ENCODE assay signal across 15 cellular contexts in the genomic region with DNA sequence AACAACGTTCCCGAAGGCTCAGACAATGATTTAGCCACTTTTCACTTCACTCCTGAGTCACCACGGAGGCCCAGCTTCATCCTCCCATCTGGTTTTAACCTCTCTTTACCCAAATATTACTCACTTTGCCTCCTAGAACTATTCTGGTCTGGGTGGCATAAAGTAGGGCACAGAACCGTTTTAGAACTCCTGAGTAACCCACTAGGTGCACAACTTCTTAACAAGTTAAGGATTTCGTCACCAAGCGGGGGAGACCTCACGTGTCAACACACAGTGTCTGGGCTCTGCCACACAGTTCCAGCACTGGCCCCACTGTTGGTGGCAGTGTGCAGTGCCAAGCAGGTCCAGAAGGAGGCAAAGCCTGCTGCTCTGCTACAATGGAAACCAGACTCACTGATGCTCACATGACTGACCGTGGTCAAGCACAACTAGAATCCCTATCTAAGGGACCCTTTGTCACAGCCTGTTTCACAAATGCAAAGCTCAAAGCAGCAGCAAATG.
DNase-seq lines count a peak whose midpoint lies in the region; ATAC-seq, FAIRE-seq and TF ChIP-seq lines count a peak whose summit lies in the region.
"Had no signal": no experiment of that assay in that cellular context is flagged by ENCODE, and none has a peak within 500 bp of the region (broad histone marks: within the 10 kb centered on the region; RNA-seq: fewer than 3 reads in every experiment).

No MANE protein-coding gene starts in this region.

- FAIRE-seq in A549 (lab: Jason Lieb, UNC): no peak

- no peaks in the 10 kb centered on the region for H3F3A ChIP-seq in Loucy (ENCODE audit: low read depth)

- POLR2A ChIA-PET in A549 (lab: Yijun Ruan, JAX): no interaction called here

- no peaks in the 10 kb centered on the region for H3K9me2 ChIP-seq in Loucy (replicated peaks; ENCODE audit: low read depth, low read length)

- peak; percentile 80 to 81; a peak in 4 of 6 replicates for ATAC-seq in A549
- no peak for ATAC-seq in HG03521 (IDR thresholded peaks at IDR 0.05; ENCODE audit: unreplicated experiment)
- ATAC-seq: activated naive CD8-positive, alpha-beta T cell treated with anti-CD3 and anti-CD28 coated beads, Interleukin-2, amount 50 U/mL, for 24 hours had no signal

- CTCF ChIA-PET in A549 (lab: Yijun Ruan, JAX): interaction anchor here (0.7 to 1.3 kb wide), 2 partner anchors 53 to 326 kb away, joined by 3 read pairs; no protein-coding TSS in a partner anchor

- H3K36me3 ChIP-seq in Loucy (ENCODE audit: insufficient read depth, low read length): peaks cover 4% of the 10 kb centered on the region; the same call in 1 of the 2 replicates
- H3K36me3 ChIP-seq in brain microvascular endothelial cell (replicated peaks): no peaks in the 10 kb centered on the region
- H3K36me3 ChIP-seq: stomach had no signal

- peak in 1 of 2 experiments; percentile 9 for DNase-seq in A549 (ENCODE audit: low read depth in 1 of 2, low spot score in 1 of 2)
- no peak for DNase-seq in brain microvascular endothelial cell
- DNase-seq in kidney tubule cell (ENCODE audit: low spot score): peak; percentile 37
- no peak for DNase-seq in AG08396 (ENCODE audit: low spot score)
- no peak for DNase-seq in 8988T
- no peak for DNase-seq in GM03348 (ENCODE audit: low spot score)
- DNase-seq: activated naive CD8-positive, alpha-beta T cell treated with anti-CD3 and anti-CD28 coated beads, Interleukin-2, amount 50 U/mL, for 24 hours; GM23248; islet precursor cell; MG63; NCI-H524; stimulated activated CD4-positive, alpha-beta T cell treated with anti-CD3 and anti-CD28 coated beads, Interleukin-2, amount 100 ng/mL, for 48 hours; stomach had no signal

- TF ChIP-seq CTCF in A549 (IDR thresholded peaks at IDR 0.05): no peak
- peak; percentile 58 for TF ChIP-seq CTCF in Loucy (conservative IDR thresholded peaks at IDR 0.05; ENCODE audit: low read length)
- TF ChIP-seq CTCF in brain microvascular endothelial cell (IDR thresholded peaks at IDR 0.05; ENCODE audit: low read depth, low read length, missing control alignments): peak; percentile 41

- peaks cover 57% of the 10 kb centered on the region for H3K79me2 ChIP-seq in Loucy (ENCODE audit: insufficient read depth, low read length)

- H3K27ac ChIP-seq in A549: peak overlapping the region in 1 of 2 experiments; percentile 28; a peak in 1 of 6 replicates
- no peak overlapping the region for H3K27ac ChIP-seq in brain microvascular endothelial cell
- H3K27ac ChIP-seq: GM23248, stomach had no signal

- no peak overlapping the region for H3K4me2 ChIP-seq in A549
- no peak overlapping the region for H3K4me2 ChIP-seq in Loucy (ENCODE audit: low read depth, low read length, poor library complexity, severe bottlenecking)

- no peak overlapping the region for H2AFZ ChIP-seq in Loucy (ENCODE audit: low read length)
- H2AFZ ChIP-seq: GM23248 had no signal

- no peaks in the 10 kb centered on the region for H4K20me1 ChIP-seq in Loucy (ENCODE audit: insufficient read depth, low read length, poor library complexity, severe bottlenecking)

- H3K9me3 ChIP-seq in A549: no peaks in the 10 kb centered on the region
- H3K9me3 ChIP-seq in Loucy (ENCODE audit: insufficient read depth, low read depth, low read length): no peaks in the 10 kb centered on the region
- H3K9me3 ChIP-seq: MG63, stomach had no signal

- TF ChIP-seq RAD21 in A549 (conservative IDR thresholded peaks at IDR 0.05 in 1 of 2, IDR thresholded peaks at IDR 0.05 in 1 of 2): no peak

- H3K4me3 ChIP-seq in A549: no peak overlapping the region
- no peak overlapping the region for H3K4me3 ChIP-seq in Loucy (ENCODE audit: low read length, poor library complexity, severe bottlenecking)
- no peak overlapping the region for H3K4me3 ChIP-seq in brain microvascular endothelial cell (ENCODE audit: low read depth, low read length)
- H3K4me3 ChIP-seq: GM23248, MG63, stomach had no signal

- TF ChIP-seq EP300 in A549 (IDR thresholded peaks at IDR 0.05): no peak

- 77% methylated on average over 8 of the region's 8 CpGs for WGBS in A549 (ENCODE audit: missing lambda C conversion rate)

- no peak overlapping the region for H3K9ac ChIP-seq in Loucy (ENCODE audit: low read depth, low read length, poor library complexity, severe bottlenecking)
- H3K9ac ChIP-seq: GM23248 had no signal

- H3K27me3 ChIP-seq in Loucy (ENCODE audit: insufficient read depth, low read length, poor library complexity, severe bottlenecking) (no peaks in the 10 kb centered on the region), brain microvascular endothelial cell (replicated peaks) (no peaks in the 10 kb centered on the region)
- H3K27me3 ChIP-seq: MG63, stomach had no signal

- no peak for TF ChIP-seq POLR2A in A549 (IDR thresholded peaks at IDR 0.05; ENCODE audit: low read length)

- H3K4me1 ChIP-seq in A549: peaks cover 38% of the 10 kb centered on the region
- peaks cover 40% of the 10 kb centered on the region for H3K4me1 ChIP-seq in Loucy (ENCODE audit: insufficient read depth, low read length, poor library complexity, severe bottlenecking)

- in situ Hi-C loops in brain microvascular endothelial cell (cut with HindIII; ENCODE audit: low pct_ligation_motif_present, low sequenced_read_pairs): no loop called here

TF ChIP-seq in A549, 52 proteins besides CTCF, POLR2A, EP300 and RAD21:
- TF ChIP-seq HOXB13 (CRISPR knock-in tag; IDR thresholded peaks at IDR 0.05; ENCODE audit: low read depth) (no peak), TP53 (CRISPR knock-in tag; IDR thresholded peaks at IDR 0.05) (no peak), HOXA7 (CRISPR knock-in tag; IDR thresholded peaks at IDR 0.05) (no peak), FOSL2 (IDR thresholded peaks at IDR 0.05) (no peak), FOSL2 (CRISPR knock-in tag; IDR thresholded peaks at IDR 0.05) (no peak), JUNB (IDR thresholded peaks at IDR 0.05) (no peak), REST (IDR thresholded peaks at IDR 0.05) (no peak), NR3C1 (IDR thresholded peaks at IDR 0.05) (no peak), NPAS2 (CRISPR knock-in tag; IDR thresholded peaks at IDR 0.05; ENCODE audit: borderline replicate concordance) (no peak), ZFP36 (IDR thresholded peaks at IDR 0.05; ENCODE audit: borderline replicate concordance, partially characterized antibody) (no peak), USF2 (IDR thresholded peaks at IDR 0.05) (no peak), ZSCAN20 (CRISPR knock-in tag; IDR thresholded peaks at IDR 0.05) (no peak), CEBPB (IDR thresholded peaks at IDR 0.05) (no peak), PHF8 (IDR thresholded peaks at IDR 0.05; ENCODE audit: borderline replicate concordance, low read depth) (no peak), SMC3 (IDR thresholded peaks at IDR 0.05) (no peak), FOXS1 (CRISPR knock-in tag; IDR thresholded peaks at IDR 0.05) (no peak)
- TF ChIP-seq, protein P1, sequence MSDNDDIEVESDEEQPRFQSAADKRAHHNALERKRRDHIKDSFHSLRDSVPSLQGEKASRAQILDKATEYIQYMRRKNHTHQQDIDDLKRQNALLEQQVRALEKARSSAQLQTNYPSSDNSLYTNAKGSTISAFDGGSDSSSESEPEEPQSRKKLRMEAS (IDR thresholded peaks at IDR 0.05): no peak
- TF ChIP-seq, protein P2, sequence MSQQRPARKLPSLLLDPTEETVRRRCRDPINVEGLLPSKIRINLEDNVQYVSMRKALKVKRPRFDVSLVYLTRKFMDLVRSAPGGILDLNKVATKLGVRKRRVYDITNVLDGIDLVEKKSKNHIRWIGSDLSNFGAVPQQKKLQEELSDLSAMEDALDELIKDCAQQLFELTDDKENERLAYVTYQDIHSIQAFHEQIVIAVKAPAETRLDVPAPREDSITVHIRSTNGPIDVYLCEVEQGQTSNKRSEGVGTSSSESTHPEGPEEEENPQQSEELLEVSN (IDR thresholded peaks at IDR 0.05; ENCODE audit: borderline replicate concordance, low read depth): no peak
TF ChIP-seq in A549: peak in this region for 0.
